ENCODE assay signal across 18 cellular contexts in the genomic region with DNA sequence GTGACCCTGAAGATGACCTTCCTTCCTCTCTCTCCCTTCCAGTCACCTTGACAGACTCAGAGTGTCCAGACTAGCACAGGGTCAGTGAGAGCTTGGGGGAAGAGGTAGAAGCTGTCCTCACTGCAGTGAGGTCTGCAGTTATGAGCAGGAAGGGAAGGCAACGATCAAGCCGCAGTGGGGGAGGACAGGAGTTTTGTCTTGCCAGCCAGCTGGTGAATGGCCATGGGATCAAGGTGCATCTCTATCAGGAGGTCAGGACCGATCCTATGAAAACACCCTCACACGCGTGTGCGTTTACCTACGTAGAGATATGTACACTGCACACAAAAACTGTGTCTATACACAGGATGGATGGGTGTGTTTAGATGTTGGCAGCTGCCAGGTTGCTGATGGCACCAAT.
DNase-seq lines count a peak whose midpoint lies in the region; ATAC-seq, FAIRE-seq and TF ChIP-seq lines count a peak whose summit lies in the region.
"Had no signal": no experiment of that assay in that cellular context is flagged by ENCODE, and none has a peak within 500 bp of the region (broad histone marks: within the 10 kb centered on the region; RNA-seq: fewer than 3 reads in every experiment).

No MANE protein-coding gene starts in this region.

- no peaks in the 10 kb centered on the region for H4K20me1 ChIP-seq in H1 (replicated peaks in 1 of 2; ENCODE audit: control insufficient read depth in 1 of 2, insufficient read depth in 2 of 2, low read length in 2 of 2)
- H4K20me1 ChIP-seq in smooth muscle cell (ENCODE audit: low read depth), result no peaks in the 10 kb centered on the region
- H4K20me1 ChIP-seq: BLaER1 treated with 17β-estradiol and CSF1 and Interleukin-3, amounts not matched to agents 10 nM and 100 nM had no signal

- H3K23ac ChIP-seq in H1 (ENCODE audit: insufficient read length), result no peak overlapping the region

- H3K4me1 ChIP-seq in H1 (replicated peaks in 1 of 4; ENCODE audit: control insufficient read depth in 3 of 4, insufficient read depth in 4 of 4, low read length in 3 of 4) (no peaks in the 10 kb centered on the region; a peak in 1 of 7 replicates), mucosa of descending colon (ENCODE audit: low read depth) (no peaks in the 10 kb centered on the region), small intestine (ENCODE audit: control insufficient read depth in 2 of 2, insufficient read depth in 1 of 2, low read depth in 1 of 2, low read length in 1 of 2) (no peaks in the 10 kb centered on the region), smooth muscle cell (ENCODE audit: low read depth) (no peaks in the 10 kb centered on the region)
- H3K4me1 ChIP-seq: A549 had no signal

- no peak for TF ChIP-seq EP300 in H1 (IDR thresholded peaks at IDR 0.05; ENCODE audit: borderline replicate concordance in 1 of 2, low read depth in 2 of 2, low read length in 2 of 2)

- H3K4ac ChIP-seq in H1 (replicated peaks; ENCODE audit: insufficient read length, low read depth, low read length), result no peak overlapping the region

- H3K4me2 ChIP-seq in H1 (ENCODE audit: insufficient read depth in 1 of 2, low read depth in 2 of 2, low read length in 2 of 2), result no peak overlapping the region
- no peak overlapping the region for H3K4me2 ChIP-seq in smooth muscle cell
- H3K4me2 ChIP-seq: A549; BLaER1 treated with 17β-estradiol and CSF1 and Interleukin-3, amounts not matched to agents 10 nM and 100 nM had no signal

- TF ChIP-seq POLR2A in H1 (IDR thresholded peaks at IDR 0.05; ENCODE audit: control extremely low read depth in 1 of 2, low read depth in 2 of 2, low read length in 2 of 2), result no peak

- no peaks in the 10 kb centered on the region for H3K36me3 Mint-ChIP-seq in Calu3 (ENCODE audit: insufficient read depth, unreplicated experiment)
- H3K36me3 Mint-ChIP-seq: CD8-positive, alpha-beta T cell had no signal

- TF ChIP-seq RAD21 in H1 (IDR thresholded peaks at IDR 0.05 in 1 of 2, conservative IDR thresholded peaks at IDR 0.05 in 1 of 2; ENCODE audit: low read depth in 2 of 2, low read length in 2 of 2), result no peak

- no peak overlapping the region for H3K4me3 Mint-ChIP-seq in Calu3 (ENCODE audit: low read depth, unreplicated experiment)
- H3K4me3 Mint-ChIP-seq: B cell; CD8-positive, alpha-beta T cell; HFFc6 had no signal

- peaks cover 35% of the 10 kb centered on the region for H3K27me3 Mint-ChIP-seq in Calu3 (ENCODE audit: unreplicated experiment)

- H3K56ac ChIP-seq in H1 (replicated peaks; ENCODE audit: insufficient read length, low read depth, low read length), result no peak overlapping the region

- no peaks in the 10 kb centered on the region for H3K23me2 ChIP-seq in H1 (ENCODE audit: low read depth, low read length)

- peak overlapping the region; percentile 2 for H4K91ac ChIP-seq in H1 (replicated peaks; ENCODE audit: insufficient read length, low read length)

- no peak overlapping the region for H4K5ac ChIP-seq in H1 (ENCODE audit: insufficient read length, low read depth, low read length)

- intact Hi-C loops in Calu3 (cut with micrococcal nuclease; ENCODE audit: unreplicated experiment), result no loop called here
- intact Hi-C loops in mucosa of descending colon (cut with DNase I, micrococcal nuclease), result no loop called here

- H2BK15ac ChIP-seq in H1 (ENCODE audit: low read length), result no peak overlapping the region

- POLR2A ChIA-PET in H1 (lab: Charles Lee; ENCODE audit: partially characterized antibody), result interaction anchor here (0.5 kb wide), 1 partner anchor 52 kb away, joined by 3 read pairs; no protein-coding TSS in a partner anchor

- no peak for TF ChIP-seq CTCF in Calu3 (IDR thresholded peaks at IDR 0.05; ENCODE audit: unreplicated experiment)
- TF ChIP-seq CTCF in H1 (IDR thresholded peaks at IDR 0.05; ENCODE audit: control extremely low read depth in 1 of 3, insufficient read depth in 1 of 3, low read depth in 1 of 3, low read length in 3 of 3), result no peak
- no peak for TF ChIP-seq CTCF in mucosa of descending colon (IDR thresholded peaks at IDR 0.05)
- TF ChIP-seq CTCF in smooth muscle cell (IDR thresholded peaks at IDR 0.05; ENCODE audit: borderline replicate concordance, insufficient read depth, poor library complexity, severe bottlenecking), result no peak

- H3K9ac ChIP-seq in H1 (replicated peaks in 1 of 4; ENCODE audit: extremely low read depth in 1 of 4, low read depth in 3 of 4, low read length in 3 of 4) (no peak overlapping the region), smooth muscle cell (ENCODE audit: low read depth) (no peak overlapping the region)
- H3K9ac ChIP-seq: BLaER1 treated with 17β-estradiol and CSF1 and Interleukin-3, amounts not matched to agents 10 nM and 100 nM; GM23248 had no signal

- H2AK5ac ChIP-seq in H1 (ENCODE audit: low read depth, low read length), result no peak overlapping the region

- no TSS peak for BruUV-seq in Calu3 (replicated peaks; lab: Mats Ljungman, UMichigan)

- H3K27me3 ChIP-seq in H1 (replicated peaks in 1 of 4; ENCODE audit: control insufficient read depth in 3 of 4, extremely low read depth in 1 of 4, insufficient read depth in 3 of 4, low read length in 3 of 4) (no peaks in the 10 kb centered on the region), small intestine (ENCODE audit: control insufficient read depth in 2 of 2, insufficient read depth in 2 of 2, low read length in 2 of 2) (no peaks in the 10 kb centered on the region), smooth muscle cell (ENCODE audit: low read depth) (peaks cover 15% of the 10 kb centered on the region)
- H3K27me3 ChIP-seq: BLaER1 treated with 17β-estradiol and CSF1 and Interleukin-3, amounts not matched to agents 10 nM and 100 nM had no signal

- no peaks in the 10 kb centered on the region for H3K79me1 ChIP-seq in H1 (ENCODE audit: low read depth, low read length)

- no peak overlapping the region for H2BK20ac ChIP-seq in H1 (ENCODE audit: low read length)

- 86% methylated on average over 7 of the region's 7 CpGs; no CpG with 5 or more reads in 1 of the 2 experiments for WGBS in H1 (ENCODE audit: extremely low coverage in 1 of 2, insufficient coverage in 1 of 2, insufficient read length in 1 of 2, insufficient replicate concordance in 2 of 2, low coverage in 1 of 2, low lambda C conversion rate in 2 of 2, missing lambda C conversion rate in 1 of 2), 2 experiments
- WGBS in small intestine, 3 donors, result 74 to 89% (median 87%) methylated on average over 7 of the region's 7 CpGs
- over 99% methylated on average over 7 of the region's 7 CpGs for WGBS in smooth muscle cell (ENCODE audit: low lambda C conversion rate)

- H3K9me3 Mint-ChIP-seq in Calu3 (ENCODE audit: low read depth, unreplicated experiment), result peaks cover 2% of the 10 kb centered on the region
- H3K9me3 Mint-ChIP-seq: CD8-positive, alpha-beta T cell had no signal

- FAIRE-seq in H1 (lab: Jason Lieb, UNC) (no peak), small intestine (lab: Jason Lieb, UNC) (no peak)
- FAIRE-seq: A549, G401.6, GM12891, HTR-8/SVneo had no signal

- CTCF ChIA-PET in Calu3 (lab: Charles Lee) (no interaction called here), H1 (lab: Charles Lee; ENCODE audit: partially characterized antibody) (interaction anchor here (0.8 to 3.1 kb wide), 7 partner anchors 11 to 202 kb away, joined by 3 to 24 read pairs (median 5); no protein-coding TSS in a partner anchor)

- H3K18ac ChIP-seq in H1 (ENCODE audit: extremely low read depth, low read length), result no peak overlapping the region

- H2BK12ac ChIP-seq in H1 (ENCODE audit: low read depth, low read length), result no peak overlapping the region

- no peaks in the 10 kb centered on the region for H3K4me1 Mint-ChIP-seq in Calu3 (ENCODE audit: low read depth, unreplicated experiment)
- H3K4me1 Mint-ChIP-seq: B cell had no signal

- H3K27ac ChIP-seq in H1 (ENCODE audit: low read depth, low read length) (no peak overlapping the region), small intestine (ENCODE audit: low read depth in 1 of 2, low read length in 1 of 2) (no peak overlapping the region), smooth muscle cell (ENCODE audit: low read depth) (no peak overlapping the region)
- H3K27ac ChIP-seq: 22Rv1; A549; BLaER1 treated with 17β-estradiol and CSF1 and Interleukin-3, amounts not matched to agents 10 nM and 100 nM; GM23248 had no signal

- H3K4me3 ChIP-seq in H1 (ENCODE audit: extremely low read depth in 1 of 4, insufficient read depth in 2 of 4, low read depth in 3 of 4, low read length in 4 of 4), result no peak overlapping the region
- H3K4me3 ChIP-seq in mucosa of descending colon, result no peak overlapping the region
- no peak overlapping the region for H3K4me3 ChIP-seq in small intestine (ENCODE audit: low read depth in 1 of 2, low read length in 2 of 2)
- no peak overlapping the region for H3K4me3 ChIP-seq in smooth muscle cell
- H3K4me3 ChIP-seq: A549; BLaER1 treated with 17β-estradiol and CSF1 and Interleukin-3, amounts not matched to agents 10 nM and 100 nM; GM23248 had no signal

- no peaks in the 10 kb centered on the region for H3F3A ChIP-seq in smooth muscle cell (ENCODE audit: low read depth)

- H3K9me3 ChIP-seq in H1 (ENCODE audit: insufficient read depth in 2 of 2, low read depth in 1 of 2, low read length in 1 of 2) (no peaks in the 10 kb centered on the region), mucosa of descending colon (no peaks in the 10 kb centered on the region), small intestine (ENCODE audit: control insufficient read depth, low read depth) (no peaks in the 10 kb centered on the region), smooth muscle cell (replicated peaks; ENCODE audit: low read depth) (no peaks in the 10 kb centered on the region)
- H3K9me3 ChIP-seq: A549 had no signal

- H3K14ac ChIP-seq in H1 (ENCODE audit: insufficient read length), result no peak overlapping the region

- peak overlapping the region; percentile 13 for H3K27ac Mint-ChIP-seq in Calu3 (ENCODE audit: unreplicated experiment)
- H3K27ac Mint-ChIP-seq: B cell; CD8-positive, alpha-beta T cell; HFFc6 had no signal

- no peak overlapping the region for H2BK120ac ChIP-seq in H1 (replicated peaks; ENCODE audit: low read depth, low read length)

- DNase-seq in Calu3 (no peak), H1 (ENCODE audit: low read depth in 1 of 2, low spot score in 2 of 2) (no peak), mucosa of descending colon (no peak), small intestine (peak; percentile 9), activated T-cell treated with anti-CD3 and anti-CD28 coated beads for 4 hours (no peak), smooth muscle cell (lab: John Stamatoyannopoulos, UW; ENCODE audit: unreplicated experiment) (no peak)
- DNase-seq: CD8-positive, alpha-beta T cell; DMS 273 treated with DMSO at 0.1 percent for 48 hours; GM23248; HFFc6 had no signal

- H2AFZ ChIP-seq in H1 (ENCODE audit: low read length), result no peak overlapping the region
- no peak overlapping the region for H2AFZ ChIP-seq in smooth muscle cell (ENCODE audit: low read depth)
- H2AFZ ChIP-seq: GM23248 had no signal

- peak; percentile 12 for ATAC-seq in mucosa of descending colon
- no peak for ATAC-seq in GM18517 (IDR thresholded peaks at IDR 0.05; ENCODE audit: unreplicated experiment)
- ATAC-seq: A549; CD8-positive, alpha-beta T cell had no signal

- H4K8ac ChIP-seq in H1 (ENCODE audit: extremely low read depth, insufficient read depth, low read length), result no peak overlapping the region

- H3K36me3 ChIP-seq in H1 (ENCODE audit: control insufficient read depth in 2 of 4, insufficient read depth in 4 of 4, low read length in 3 of 4) (no peaks in the 10 kb centered on the region), mucosa of descending colon (ENCODE audit: low read depth) (no peaks in the 10 kb centered on the region), small intestine (ENCODE audit: control insufficient read depth in 2 of 2, insufficient read depth in 2 of 2, low read length in 2 of 2) (no peaks in the 10 kb centered on the region), smooth muscle cell (ENCODE audit: low read depth) (no peaks in the 10 kb centered on the region)
- H3K36me3 ChIP-seq: BLaER1 treated with 17β-estradiol and CSF1 and Interleukin-3, amounts not matched to agents 10 nM and 100 nM had no signal

- H3K79me2 ChIP-seq in H1 (ENCODE audit: control insufficient read depth in 1 of 2, insufficient read depth in 2 of 2, low read length in 2 of 2) (no peaks in the 10 kb centered on the region), smooth muscle cell (ENCODE audit: low read depth) (no peaks in the 10 kb centered on the region)

- H2BK5ac ChIP-seq in H1 (ENCODE audit: low read depth, low read length), result no peak overlapping the region
